Comparison of ENCODE assay signal across 1 cellular context in genomic region chr1:90722874-90723273, GRCh38.
TF ChIP-seq lines count a peak whose summit lies in the region.

No MANE protein-coding gene starts in this region.

TF ChIP-seq in HepG2, 621 proteins besides CTCF, POLR2A, EP300 and RAD21:
- no peak for TF ChIP-seq ZNF235 (CRISPR knock-in tag; IDR thresholded peaks at IDR 0.05; ENCODE audit: borderline replicate concordance)
- TF ChIP-seq ZC3H13 (CRISPR knock-in tag; IDR thresholded peaks at IDR 0.05): no peak
- no peak for TF ChIP-seq NFKB2 (CRISPR knock-in tag; IDR thresholded peaks at IDR 0.05; ENCODE audit: borderline replicate concordance)
- no peak for TF ChIP-seq POLR2AphosphoS2 (IDR thresholded peaks at IDR 0.05; ENCODE audit: low read depth, low read length)
- no peak for TF ChIP-seq DNMT1 (CRISPR knock-in tag; IDR thresholded peaks at IDR 0.05)
- no peak for TF ChIP-seq ZNF530 (CRISPR knock-in tag; IDR thresholded peaks at IDR 0.05; ENCODE audit: low read depth)
- no peak for TF ChIP-seq SKIL (CRISPR knock-in tag; IDR thresholded peaks at IDR 0.05; ENCODE audit: borderline replicate concordance)
- no peak for TF ChIP-seq MTA1 (CRISPR knock-in tag; IDR thresholded peaks at IDR 0.05; ENCODE audit: borderline replicate concordance)
- TF ChIP-seq ZFP91 (CRISPR knock-in tag; IDR thresholded peaks at IDR 0.05; ENCODE audit: borderline replicate concordance): no peak
- no peak for TF ChIP-seq SP2 (CRISPR knock-in tag; IDR thresholded peaks at IDR 0.05)
- no peak for TF ChIP-seq MIXL1 (CRISPR knock-in tag; IDR thresholded peaks at IDR 0.05)
- TF ChIP-seq U2AF1 (optimal IDR thresholded peaks at IDR 0.05; ENCODE audit: low read depth, low read length): no peak
- TF ChIP-seq NCOA1 (CRISPR knock-in tag; IDR thresholded peaks at IDR 0.05): no peak
- TF ChIP-seq ZBTB7A (CRISPR knock-in tag; IDR thresholded peaks at IDR 0.05): no peak
- no peak for TF ChIP-seq MTA3 (CRISPR knock-in tag; IDR thresholded peaks at IDR 0.05)
- TF ChIP-seq KLF6 (CRISPR knock-in tag; IDR thresholded peaks at IDR 0.05): no peak
- no peak for TF ChIP-seq ZBTB7B (CRISPR knock-in tag; IDR thresholded peaks at IDR 0.05)
TF ChIP-seq in HepG2: peak in this region for 0.
